ENCODE assay signal across 16 cellular contexts in genomic region chr10:69220041-69220451, GRCh38. TPM values are rescaled to one million over a fixed set of nuclear protein-coding genes. Genes with fewer than 3 reads are reported as not detected.
DNase-seq lines count a peak whose midpoint lies in the region; ATAC-seq, FAIRE-seq and TF ChIP-seq lines count a peak whose summit lies in the region.
"Had no signal": no experiment of that assay in that cellular context is flagged by ENCODE, and none has a peak within 500 bp of the region (broad histone marks: within the 10 kb centered on the region; RNA-seq: fewer than 3 reads in every experiment).

HKDC1 (plus strand) TSS chr10:69220332; CDS start chr10:69220436, 104 bp downstream.

- peaks cover 20 to 40% (median 28%) of the 10 kb centered on the region in 4 donors for H3K4me1 Mint-ChIP-seq in CD4-positive, CD25-positive, alpha-beta regulatory T cell

- ATAC-seq in CD4-positive, CD25-positive, alpha-beta regulatory T cell (ENCODE audit: low read depth in 2 of 2), result no peak
- ATAC-seq in omental fat pad (ENCODE audit: low FRiP score) (peak; percentile 29), GM21723 (IDR thresholded peaks at IDR 0.05; ENCODE audit: unreplicated experiment) (no peak), GM21529 (IDR thresholded peaks at IDR 0.05; ENCODE audit: unreplicated experiment) (no peak)

- peak within 1 kb of the TSS in 1 of 4 donors; percentile 37 for H3K4me3 Mint-ChIP-seq in CD4-positive, CD25-positive, alpha-beta regulatory T cell

- no peak within 1 kb of the TSS for H3K27ac ChIP-seq in CD4-positive, CD25-positive, alpha-beta regulatory T cell (ENCODE audit: insufficient read depth, low read length, poor library complexity, severe bottlenecking)
- H3K27ac ChIP-seq in Peyer's patch, result peak within 1 kb of the TSS; percentile 77 to 92 (median 84)
- H3K27ac ChIP-seq: adrenal gland, coronary artery had no signal

- H3K36me3 Mint-ChIP-seq in CD4-positive, CD25-positive, alpha-beta regulatory T cell, result no peaks in the 10 kb centered on the region
- H3K36me3 Mint-ChIP-seq: memory B cell had no signal

- H3K4me3 ChIP-seq in CD4-positive, CD25-positive, alpha-beta regulatory T cell (ENCODE audit: low read depth, low read length), result no peak within 1 kb of the TSS
- H3K4me3 ChIP-seq in Peyer's patch (peak within 1 kb of the TSS in 3 of 4 donors; percentile 9 to 60 (median 51)), epithelial cell of proximal tubule (ENCODE audit: low read depth, low read length) (peak within 1 kb of the TSS; percentile 83)
- H3K4me3 ChIP-seq: adrenal gland, coronary artery had no signal

- FAIRE-seq in H54 (lab: Jason Lieb, UNC), result no peak

- H3K27ac Mint-ChIP-seq in CD4-positive, CD25-positive, alpha-beta regulatory T cell, result peak within 1 kb of the TSS in 2 of 3 donors; percentile 38 to 84
- H3K27ac Mint-ChIP-seq: memory B cell had no signal

- peak; percentile 87 to 94 for TF ChIP-seq POLR2A in Peyer's patch (IDR thresholded peaks at IDR 0.05)
- no peak for TF ChIP-seq POLR2A in H54 (IDR thresholded peaks at IDR 0.05; ENCODE audit: low read depth, low read length)

- H3K9me3 ChIP-seq in CD4-positive, CD25-positive, alpha-beta regulatory T cell (ENCODE audit: control insufficient read depth in 2 of 2, low read length in 2 of 2), result no peaks in the 10 kb centered on the region
- no peaks in the 10 kb centered on the region for H3K9me3 ChIP-seq in Peyer's patch
- H3K9me3 ChIP-seq: adrenal gland had no signal

- no peaks in the 10 kb centered on the region for H3K27me3 Mint-ChIP-seq in CD4-positive, CD25-positive, alpha-beta regulatory T cell
- H3K27me3 Mint-ChIP-seq: memory B cell had no signal

- H3K9me3 Mint-ChIP-seq in CD4-positive, CD25-positive, alpha-beta regulatory T cell, result peaks cover 0 to 7% (median 0%) of the 10 kb centered on the region in 7 donors
- H3K9me3 Mint-ChIP-seq: memory B cell had no signal

- H3K36me3 ChIP-seq in CD4-positive, CD25-positive, alpha-beta regulatory T cell (ENCODE audit: control insufficient read depth, insufficient read depth, low read length), result no peaks in the 10 kb centered on the region
- no peaks in the 10 kb centered on the region for H3K36me3 ChIP-seq in Peyer's patch
- H3K36me3 ChIP-seq: adrenal gland had no signal

- TF ChIP-seq CTCF in Peyer's patch (IDR thresholded peaks at IDR 0.05) (no peak), epithelial cell of proximal tubule (conservative IDR thresholded peaks at IDR 0.05; ENCODE audit: low read depth, low read length) (no peak), omental fat pad (IDR thresholded peaks at IDR 0.05) (no peak)

- DNase-seq in CD4-positive, CD25-positive, alpha-beta regulatory T cell, result no peak
- DNase-seq in Peyer's patch, result peak in 2 of 3 donors; percentile 76 to 79
- DNase-seq in epithelial cell of proximal tubule (ENCODE audit: low read depth), result peak; percentile 70
- no peak for DNase-seq in omental fat pad (ENCODE audit: low spot score)
- no peak for DNase-seq in NCI-H146 (lab: John Stamatoyannopoulos, UW)
- no peak for DNase-seq in H54 (ENCODE audit: insufficient read length, low spot score)
- DNase-seq: activated T-cell treated with anti-CD3 and anti-CD28 coated beads for 4 hours, adrenal gland, KG1, NCI-H1694 treated with DMSO at 0.1 percent for 48 hours, NCI-H748 treated with DMSO at 0.1 percent for 48 hours, SIG-M5 had no signal

- H3K4me1 ChIP-seq in CD4-positive, CD25-positive, alpha-beta regulatory T cell (ENCODE audit: control insufficient read depth, insufficient read depth, low read length, poor library complexity, severe bottlenecking), result peaks cover 24% of the 10 kb centered on the region
- peaks cover 0 to 22% (median 5%) of the 10 kb centered on the region in 4 donors for H3K4me1 ChIP-seq in Peyer's patch

- peaks cover 2% of the 10 kb centered on the region for H3K27me3 ChIP-seq in CD4-positive, CD25-positive, alpha-beta regulatory T cell (ENCODE audit: control insufficient read depth, insufficient read depth, low read length)
- no peaks in the 10 kb centered on the region for H3K27me3 ChIP-seq in Peyer's patch

RNA-seq across cellular contexts. Expression of gene HKDC1, which starts in this region (rescaled TPM):
- 11.1 TPM for total RNA-seq in CD4-positive, CD25-positive, alpha-beta regulatory T cell
- polyA plus RNA-seq in CD4-positive, CD25-positive, alpha-beta regulatory T cell, result 1 to 10 TPM; 2.2 to 6.2 (median 4.4) TPM
- total RNA-seq in Peyer's patch (100 to 1,000 TPM in 3 of 4 donors, 10 to 100 TPM in 1; 53.6 to 207 (median 184) TPM), epithelial cell of proximal tubule (42.0 and 75.2 TPM in 2 replicates), omental fat pad (under 1 TPM in 2 of 4 donors, not detected in 2; 0.13 to 0.46 TPM)

Comparison
In these comparisons a context has a peak if more than half of its experiments do, and no peak if none do; other contexts are left out.
1. Peak in ATAC-seq in omental fat pad; RNA of the gene not detected or under 1 TPM.
2. DNase-seq: peak in Peyer's patch (2 of 3) and epithelial cell of proximal tubule (single experiment); none in CD4-positive, CD25-positive, alpha-beta regulatory T cell (0 of 3), omental fat pad (single experiment), NCI-H146 (single experiment) and H54 (single experiment).